10 cellular contexts compared by ENCODE assay signal in genomic region chr3:152403632-152404066, GRCh38.
DNase-seq lines count a peak whose midpoint lies in the region; ATAC-seq and TF ChIP-seq lines count a peak whose summit lies in the region.
"Had no signal": no experiment of that assay in that cellular context is flagged by ENCODE, and none has a peak within 500 bp of the region (broad histone marks: within the 10 kb centered on the region; RNA-seq: fewer than 3 reads in every experiment).

No MANE protein-coding gene starts in this region.

- no peak overlapping the region for H3K23ac ChIP-seq in mesendoderm (ENCODE audit: low read length)

- H3K4me3 Mint-ChIP-seq in activated T-cell treated with anti-CD3 and anti-CD28 coated beads, Interleukin-2, amount 50 U/mL, for 24 hours: no peak overlapping the region
- no peak overlapping the region for H3K4me3 Mint-ChIP-seq in activated T-cell treated with anti-CD3 and anti-CD28 coated beads, Interleukin-2, amount 50 U/mL, for 4 hours
- H3K4me3 Mint-ChIP-seq in Caco-2 (ENCODE audit: unreplicated experiment): no peak overlapping the region

- no peaks in the 10 kb centered on the region for H3K4me1 ChIP-seq in mesendoderm (ENCODE audit: control insufficient read depth, low read depth, low read length)
- H3K4me1 ChIP-seq in tibial nerve: peaks cover 14 to 89% (median 68%) of the 10 kb centered on the region in 4 donors
- H3K4me1 ChIP-seq in Caco-2: peaks cover 19% of the 10 kb centered on the region

- no peaks in the 10 kb centered on the region for H3K36me3 ChIP-seq in mesendoderm (ENCODE audit: control insufficient read depth, insufficient read depth, low read length)
- H3K36me3 ChIP-seq in tibial nerve: no peaks in the 10 kb centered on the region
- no peaks in the 10 kb centered on the region for H3K36me3 ChIP-seq in Caco-2 (ENCODE audit: control insufficient read depth, insufficient read depth, low read length)
- H3K36me3 ChIP-seq: BLaER1 had no signal

- H3K27ac ChIP-seq in coronary artery: peak overlapping the region; percentile 65 to 86
- H3K27ac ChIP-seq in mesendoderm (ENCODE audit: low read depth, low read length): no peak overlapping the region
- H3K27ac ChIP-seq in tibial nerve: peak overlapping the region; percentile 67 to 91 (median 73)
- H3K27ac ChIP-seq: BLaER1, HL-60 had no signal

- peak; percentile 58 to 93 for TF ChIP-seq EP300 in tibial nerve (IDR thresholded peaks at IDR 0.05)

- peak overlapping the region; percentile 33 for H3K4me3 ChIP-seq in coronary artery
- no peak overlapping the region for H3K4me3 ChIP-seq in mesendoderm (ENCODE audit: low read length)
- H3K4me3 ChIP-seq in tibial nerve: no peak overlapping the region
- no peak overlapping the region for H3K4me3 ChIP-seq in Caco-2 (ENCODE audit: low read depth, low read length)
- H3K4me3 ChIP-seq: BLaER1 had no signal

- no peak overlapping the region for H3K56ac ChIP-seq in mesendoderm (ENCODE audit: low read length)

- no peak overlapping the region for H2BK15ac ChIP-seq in mesendoderm (replicated peaks; ENCODE audit: low read depth)

- no peak overlapping the region for H3K4me2 ChIP-seq in mesendoderm (ENCODE audit: low read length)
- H3K4me2 ChIP-seq: BLaER1 had no signal

- no peaks in the 10 kb centered on the region for H3K79me2 ChIP-seq in mesendoderm (ENCODE audit: control insufficient read depth, insufficient read depth, low read length)

- CTCF ChIA-PET in Caco-2 (lab: Charles Lee): interaction anchor here (0.7 kb wide), 1 partner anchor 20 kb away, joined by 4 read pairs; no protein-coding TSS in a partner anchor

- no peak for DNase-seq in activated T-cell treated with anti-CD3 and anti-CD28 coated beads, Interleukin-2, amount 50 U/mL, for 24 hours
- DNase-seq in activated T-cell treated with anti-CD3 and anti-CD28 coated beads, Interleukin-2, amount 50 U/mL, for 4 hours: no peak
- peak; percentile 96 for DNase-seq in coronary artery (ENCODE audit: low spot score)
- DNase-seq in mesendoderm: peak; percentile 22
- DNase-seq in tibial nerve (ENCODE audit: low spot score in 2 of 2): peak; percentile 78 to 80
- no peak for DNase-seq in NCI-H748 treated with DMSO at 0.1 percent for 48 hours (lab: John Stamatoyannopoulos, UW)
- no peak for DNase-seq in Caco-2

- intact Hi-C loops in Caco-2 (cut with micrococcal nuclease; ENCODE audit: unreplicated experiment): no loop called here

- TF ChIP-seq POLR2A in tibial nerve (IDR thresholded peaks at IDR 0.05): peak in 1 of 2 donors; percentile 49

- TF ChIP-seq CTCF in coronary artery (IDR thresholded peaks at IDR 0.05) (no peak), tibial nerve (IDR thresholded peaks at IDR 0.05) (no peak), Caco-2 (IDR thresholded peaks at IDR 0.05; ENCODE audit: insufficient read depth in 1 of 2, low read depth in 1 of 2, low read length in 1 of 2, severe bottlenecking in 1 of 2, unreplicated experiment in 1 of 2) (no peak)

- H3K79me1 ChIP-seq in mesendoderm (ENCODE audit: low read length): no peaks in the 10 kb centered on the region

- BruUV-seq in Caco-2 (replicated peaks; lab: Mats Ljungman, UMichigan): no TSS peak

- no peak overlapping the region for H2BK120ac ChIP-seq in mesendoderm (ENCODE audit: low read depth, low read length)

- H3K4me1 Mint-ChIP-seq in activated T-cell treated with anti-CD3 and anti-CD28 coated beads, Interleukin-2, amount 50 U/mL, for 24 hours (ENCODE audit: low read depth): peaks cover 87% of the 10 kb centered on the region
- peaks cover 81% of the 10 kb centered on the region for H3K4me1 Mint-ChIP-seq in activated T-cell treated with anti-CD3 and anti-CD28 coated beads, Interleukin-2, amount 50 U/mL, for 4 hours (ENCODE audit: low read depth)
- peaks cover 32% of the 10 kb centered on the region for H3K4me1 Mint-ChIP-seq in Caco-2 (ENCODE audit: low read depth, unreplicated experiment)

- H4K8ac ChIP-seq in mesendoderm (ENCODE audit: low read depth, low read length): no peak overlapping the region

- no peak overlapping the region for H4K5ac ChIP-seq in mesendoderm (ENCODE audit: low read length)

- POLR2A ChIA-PET in Caco-2 (lab: Charles Lee): no interaction called here

- no peak overlapping the region for H3K4ac ChIP-seq in mesendoderm (ENCODE audit: low read depth, low read length)

- peak overlapping the region; percentile 90 for H3K27ac Mint-ChIP-seq in activated T-cell treated with anti-CD3 and anti-CD28 coated beads, Interleukin-2, amount 50 U/mL, for 24 hours
- no peak overlapping the region for H3K27ac Mint-ChIP-seq in Caco-2 (ENCODE audit: unreplicated experiment)

- no CpG with 5 or more reads among the region's 2 CpGs for WGBS in mesendoderm (ENCODE audit: extremely low coverage, insufficient coverage, low lambda C conversion rate)
- WGBS in tibial nerve, 2 donors: 25 to 44% methylated on average over 2 of the region's 2 CpGs

- no peak overlapping the region for H2AK5ac ChIP-seq in mesendoderm (ENCODE audit: low read length)

- H3K27me3 Mint-ChIP-seq in activated T-cell treated with anti-CD3 and anti-CD28 coated beads, Interleukin-2, amount 50 U/mL, for 24 hours: no peaks in the 10 kb centered on the region
- H3K27me3 Mint-ChIP-seq in activated T-cell treated with anti-CD3 and anti-CD28 coated beads, Interleukin-2, amount 50 U/mL, for 4 hours (ENCODE audit: low read depth): no peaks in the 10 kb centered on the region
- no peaks in the 10 kb centered on the region for H3K27me3 Mint-ChIP-seq in Caco-2 (ENCODE audit: insufficient read depth, unreplicated experiment)

- no peak overlapping the region for H3K18ac ChIP-seq in mesendoderm (ENCODE audit: low read length)

- no peaks in the 10 kb centered on the region for H3K9me3 Mint-ChIP-seq in activated T-cell treated with anti-CD3 and anti-CD28 coated beads, Interleukin-2, amount 50 U/mL, for 24 hours
- no peaks in the 10 kb centered on the region for H3K9me3 Mint-ChIP-seq in activated T-cell treated with anti-CD3 and anti-CD28 coated beads, Interleukin-2, amount 50 U/mL, for 4 hours
- no peaks in the 10 kb centered on the region for H3K9me3 Mint-ChIP-seq in Caco-2 (ENCODE audit: unreplicated experiment)

- H3K27me3 ChIP-seq in mesendoderm (ENCODE audit: insufficient read depth, low read length, poor library complexity): no peaks in the 10 kb centered on the region
- no peaks in the 10 kb centered on the region for H3K27me3 ChIP-seq in tibial nerve
- H3K27me3 ChIP-seq in Caco-2 (replicated peaks; ENCODE audit: control insufficient read depth, insufficient read depth, low read length): no peaks in the 10 kb centered on the region
- H3K27me3 ChIP-seq: BLaER1 had no signal

- H3K9me3 ChIP-seq in tibial nerve: no peaks in the 10 kb centered on the region
- H3K9me3 ChIP-seq in Caco-2: no peaks in the 10 kb centered on the region
- H3K9me3 ChIP-seq: BLaER1 had no signal

- H3K9ac ChIP-seq in mesendoderm (ENCODE audit: low read length): no peak overlapping the region
- H3K9ac ChIP-seq: BLaER1 had no signal

- no peak overlapping the region for H2BK5ac ChIP-seq in mesendoderm (ENCODE audit: low read length)

- peaks cover 68% of the 10 kb centered on the region for H3K36me3 Mint-ChIP-seq in activated T-cell treated with anti-CD3 and anti-CD28 coated beads, Interleukin-2, amount 50 U/mL, for 24 hours (ENCODE audit: low read depth)
- H3K36me3 Mint-ChIP-seq in activated T-cell treated with anti-CD3 and anti-CD28 coated beads, Interleukin-2, amount 50 U/mL, for 4 hours (ENCODE audit: insufficient read depth): peaks cover 23% of the 10 kb centered on the region
- H3K36me3 Mint-ChIP-seq in Caco-2 (ENCODE audit: insufficient read depth, unreplicated experiment): peaks cover 8% of the 10 kb centered on the region

- no peak for ATAC-seq in activated T-cell treated with anti-CD3 and anti-CD28 coated beads, Interleukin-2, amount 50 U/mL, for 4 hours
- ATAC-seq in GM18870 (IDR thresholded peaks at IDR 0.05; ENCODE audit: unreplicated experiment): no peak

Comparison
In these comparisons a context has a peak if more than half of its experiments do, and no peak if none do; other contexts are left out.
1. DNase-seq: peak in coronary artery (single experiment), mesendoderm (single experiment) and tibial nerve (2 of 2); none in activated T-cell treated with anti-CD3 and anti-CD28 coated beads, Interleukin-2, amount 50 U/mL, for 24 hours (single experiment), activated T-cell treated with anti-CD3 and anti-CD28 coated beads, Interleukin-2, amount 50 U/mL, for 4 hours (single experiment), NCI-H748 treated with DMSO at 0.1 percent for 48 hours (single experiment) and Caco-2 (0 of 2).